In the genomic region with DNA sequence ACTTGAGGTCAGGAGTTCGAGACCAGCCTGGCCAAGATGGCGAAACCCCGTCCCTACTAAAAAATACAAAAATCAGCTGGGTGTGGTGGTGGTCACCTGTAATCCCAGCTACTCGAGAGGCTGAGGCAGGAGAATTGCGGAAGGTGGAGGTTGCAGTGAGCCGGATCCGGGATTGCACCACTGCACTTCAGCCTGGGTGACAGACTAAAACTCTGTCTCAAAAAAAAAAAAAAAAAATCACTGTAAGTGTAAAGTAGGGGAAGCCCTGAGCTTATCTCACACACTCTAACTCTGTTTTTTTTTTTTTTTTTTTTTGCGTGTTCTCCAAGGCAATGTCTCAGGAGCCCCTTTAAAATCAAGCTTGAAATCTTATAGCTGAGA, we compare ENCODE assay signal across 8 cellular contexts. TPM values are rescaled to one million over a fixed set of nuclear protein-coding genes. Genes with fewer than 3 reads are reported as not detected.
DNase-seq lines count a peak whose midpoint lies in the region; ATAC-seq and TF ChIP-seq lines count a peak whose summit lies in the region.

No MANE protein-coding gene starts in this region.

- peaks cover 21% of the 10 kb centered on the region for H3K4me1 Mint-ChIP-seq in T-helper 17 cell

- H3K4me1 ChIP-seq in psoas muscle: no peaks in the 10 kb centered on the region

- H3K4me3 ChIP-seq in GM12865 (ENCODE audit: low read depth, low read length) (peak overlapping the region; percentile 34; the same call in 1 of the 2 replicates), fibroblast of villous mesenchyme (ENCODE audit: low read depth, low read length) (peak overlapping the region; percentile 78), psoas muscle (peak overlapping the region; percentile 71)

- DNase-seq in GM12865 (ENCODE audit: low read depth) (no peak), T-helper 17 cell (no peak), fibroblast of villous mesenchyme (ENCODE audit: low read depth) (no peak), psoas muscle (no peak), DMS114 treated with DMSO at 0.1 percent for 48 hours (lab: John Stamatoyannopoulos, UW; ENCODE audit: unreplicated experiment) (no peak), NCI-H526 (lab: John Stamatoyannopoulos, UW) (no peak)
- DNase-seq in effector CD4-positive, alpha-beta T cell: no peak

- H3K9me3 ChIP-seq in T-helper 17 cell (ENCODE audit: control insufficient read depth, low read length, poor library complexity, severe bottlenecking): no peaks in the 10 kb centered on the region
- H3K9me3 ChIP-seq in psoas muscle: no peaks in the 10 kb centered on the region

- H3K36me3 ChIP-seq in psoas muscle (ENCODE audit: insufficient read depth in 1 of 2, low read depth in 1 of 2): no peaks in the 10 kb centered on the region

- peaks cover 4% of the 10 kb centered on the region for H3K27me3 Mint-ChIP-seq in T-helper 17 cell

- ATAC-seq in T-helper 17 cell (peak; percentile 74), psoas muscle (peak in 3 of 4 donors; percentile 27 to 53 (median 39)), HG03378 (IDR thresholded peaks at IDR 0.05; ENCODE audit: unreplicated experiment) (no peak)

- H3K36me3 Mint-ChIP-seq in T-helper 17 cell (ENCODE audit: low read depth): peaks cover 2% of the 10 kb centered on the region

- peak overlapping the region; percentile 77 for H3K27ac ChIP-seq in psoas muscle

- TF ChIP-seq CTCF in GM12865 (IDR thresholded peaks at IDR 0.05; ENCODE audit: insufficient read depth, low read depth, low read length, missing control alignments) (no peak), fibroblast of villous mesenchyme (IDR thresholded peaks at IDR 0.05; ENCODE audit: insufficient read depth, low read depth, low read length) (no peak), psoas muscle (IDR thresholded peaks at IDR 0.05) (no peak)

- intact Hi-C loops in psoas muscle (cut with DNase I): loop anchor here in 1 of 2 donors (5.0 kb wide), 1 partner anchor 111 kb away; a partner anchor contains a TSS

- no peaks in the 10 kb centered on the region for H3K27me3 ChIP-seq in psoas muscle (ENCODE audit: insufficient read depth in 3 of 3, low read length in 2 of 3)

- peak overlapping the region; percentile 93 for H3K27ac Mint-ChIP-seq in T-helper 17 cell

- WGBS in psoas muscle, 3 donors: 45 to 52% (median 48%) methylated on average over 8 of the region's 8 CpGs

- H3K4me3 Mint-ChIP-seq in T-helper 17 cell: peak overlapping the region; percentile 96

RNA-seq across cellular contexts. Expression of a gene that starts 0.4 kb away (rescaled TPM):
- total RNA-seq in T-helper 17 cell (1 to 10 TPM; 2.1 to 3.0 TPM), fibroblast of villous mesenchyme (21.9 and 32.8 TPM in 2 replicates), psoas muscle (10 to 100 TPM; 11.8 to 20.5 (median 14.8) TPM)
- polyA plus RNA-seq in psoas muscle: 1 to 10 TPM; 3.0 to 5.0 (median 3.8) TPM

RNA-seq across cellular contexts. Expression of a gene that starts 33.2 kb away (rescaled TPM):
- total RNA-seq in T-helper 17 cell: 1 to 10 TPM; 1.9 to 2.8 TPM
- under 0.01 TPM in 1 of 2 replicates, not detected in the other for total RNA-seq in fibroblast of villous mesenchyme
- total RNA-seq in psoas muscle: under 1 TPM in 1 of 4 donors, not detected in 3; 0.19 TPM
- polyA plus RNA-seq in psoas muscle: under 1 TPM; 0.08 to 0.18 (median 0.11) TPM

RNA-seq across cellular contexts. Expression of a gene that starts 52.8 kb away (rescaled TPM):
- total RNA-seq in T-helper 17 cell (1 to 10 TPM; 5.8 to 6.4 TPM), fibroblast of villous mesenchyme (2.3 and 3.0 TPM in 2 replicates), psoas muscle (1 to 10 TPM; 2.8 to 4.4 (median 3.7) TPM)
- polyA plus RNA-seq in psoas muscle: 1 to 10 TPM; 1.7 to 4.6 (median 2.7) TPM
